Comparison of ENCODE assay signal across 9 cellular contexts in the genomic region with DNA sequence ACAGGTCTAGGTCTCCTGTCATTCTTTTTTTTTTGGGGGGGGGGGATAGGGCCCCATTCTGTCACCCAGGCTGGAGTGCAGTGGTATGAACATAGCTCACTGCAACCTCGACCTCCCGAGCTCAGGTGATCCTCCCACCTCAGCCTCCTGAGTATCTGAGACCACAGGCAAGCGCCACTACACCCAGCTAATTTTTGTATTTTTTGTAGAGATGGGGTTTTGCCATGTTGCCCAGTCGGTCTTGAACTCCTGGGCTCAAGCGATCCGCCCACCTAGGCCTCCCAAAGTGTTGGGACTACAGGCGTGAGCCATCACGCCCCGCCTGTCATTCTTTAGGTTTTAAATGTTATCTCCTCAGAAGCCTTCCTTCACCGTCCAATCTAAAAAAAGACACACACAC. TPM values are rescaled to one million over a fixed set of nuclear protein-coding genes. Genes with fewer than 3 reads are reported as not detected.
DNase-seq lines count a peak whose midpoint lies in the region; ATAC-seq and TF ChIP-seq lines count a peak whose summit lies in the region.
"Had no signal": no experiment of that assay in that cellular context is flagged by ENCODE, and none has a peak within 500 bp of the region (broad histone marks: within the 10 kb centered on the region; RNA-seq: fewer than 3 reads in every experiment).

No MANE protein-coding gene starts in this region.

- no peak for ATAC-seq in naive thymus-derived CD8-positive, alpha-beta T cell
- ATAC-seq in HG03039 (IDR thresholded peaks at IDR 0.05; ENCODE audit: unreplicated experiment) (no peak), GM19397 (IDR thresholded peaks at IDR 0.05; ENCODE audit: unreplicated experiment) (no peak)

- H3K27ac Mint-ChIP-seq in naive thymus-derived CD8-positive, alpha-beta T cell: peak overlapping the region; percentile 99 to 100 (median 100)

- peaks cover 0 to 40% (median 10%) of the 10 kb centered on the region in 3 donors for H3K36me3 Mint-ChIP-seq in naive thymus-derived CD8-positive, alpha-beta T cell

- H3K9me3 Mint-ChIP-seq in naive thymus-derived CD8-positive, alpha-beta T cell: no peaks in the 10 kb centered on the region

- peak overlapping the region; percentile 90 to 100 (median 98) for H3K4me3 Mint-ChIP-seq in naive thymus-derived CD8-positive, alpha-beta T cell

- no peaks in the 10 kb centered on the region for H3K27me3 ChIP-seq in ectodermal cell (ENCODE audit: control insufficient read depth, insufficient read depth, low read length, poor library complexity, severe bottlenecking)

- peaks cover 17 to 32% (median 23%) of the 10 kb centered on the region in 4 donors for H3K4me1 Mint-ChIP-seq in naive thymus-derived CD8-positive, alpha-beta T cell

- TF ChIP-seq CTCF in AG09309 (IDR thresholded peaks at IDR 0.05; ENCODE audit: control insufficient read depth, insufficient read depth, low read depth, low read length, missing control alignments) (no peak), NB4 (IDR thresholded peaks at IDR 0.05; ENCODE audit: low read depth, low read length) (no peak)

- no peak overlapping the region for H3K27ac ChIP-seq in ectodermal cell (ENCODE audit: insufficient read depth, low read depth, low read length, poor library complexity, severe bottlenecking)

- 44 to 49% methylated on average over 10 of the region's 10 CpGs for WGBS in ectodermal cell, 2 experiments

- H3K9me3 ChIP-seq in ectodermal cell (ENCODE audit: control insufficient read depth, low read length): no peaks in the 10 kb centered on the region

- H3K36me3 ChIP-seq in ectodermal cell (ENCODE audit: control insufficient read depth, insufficient read depth, low read length): peaks cover 33% of the 10 kb centered on the region

- DNase-seq in AG09309 (ENCODE audit: low read depth) (no peak), NB4 (ENCODE audit: low read depth) (no peak), NCI-H1436 (lab: John Stamatoyannopoulos, UW) (no peak)
- no peak for DNase-seq in naive thymus-derived CD8-positive, alpha-beta T cell
- no peak for DNase-seq in central memory CD4-positive, alpha-beta T cell

- H3K4me3 ChIP-seq in AG09309 (ENCODE audit: control insufficient read depth, low read depth, low read length) (peak overlapping the region; percentile 92), NB4 (ENCODE audit: low read depth, low read length) (peak overlapping the region; percentile 99), ectodermal cell (ENCODE audit: insufficient read depth, low read depth, low read length) (peak overlapping the region; percentile 95)

- POLR2A ChIA-PET in naive thymus-derived CD8-positive, alpha-beta T cell (lab: Charles Lee): interaction anchor here (0.6 to 3.5 kb wide), 8 partner anchors 8 to 695 kb away, joined by 3 to 24 read pairs (median 4); partner anchors contain the start of genes LRRC59 and XYLT2

- no peak for TF ChIP-seq POLR2A in NB4 (IDR thresholded peaks at IDR 0.05; ENCODE audit: extremely low read depth, insufficient read length)

- no peaks in the 10 kb centered on the region for H3K4me1 ChIP-seq in ectodermal cell (ENCODE audit: control insufficient read depth, insufficient read depth, low read length)

- H3K27me3 Mint-ChIP-seq in naive thymus-derived CD8-positive, alpha-beta T cell: no peaks in the 10 kb centered on the region

RNA-seq across cellular contexts. Expression of gene MRPL27, which starts 0.8 kb away (rescaled TPM):
- polyA plus RNA-seq in ectodermal cell (2013, experiment 1 of 4): 64.5 TPM
- polyA plus RNA-seq in ectodermal cell (2013, experiment 2 of 4): 63.1 TPM
- polyA plus RNA-seq in ectodermal cell (2013, experiment 3 of 4): 52.9 TPM
- 62.6 TPM for polyA plus RNA-seq in ectodermal cell (2013, experiment 4 of 4)
- total RNA-seq in naive thymus-derived CD8-positive, alpha-beta T cell: 10 to 100 TPM; 28.0 to 30.0 TPM
- 10 to 100 TPM; 28.7 to 60.6 (median 45.7) TPM for polyA plus RNA-seq in naive thymus-derived CD8-positive, alpha-beta T cell

RNA-seq across cellular contexts. Expression of gene EME1, which starts 0.8 kb away (rescaled TPM):
- polyA plus RNA-seq in ectodermal cell (2013, experiment 1 of 4): 29.6 TPM
- 24.3 TPM for polyA plus RNA-seq in ectodermal cell (2013, experiment 2 of 4)
- polyA plus RNA-seq in ectodermal cell (2013, experiment 3 of 4): 24.2 TPM
- 28.7 TPM for polyA plus RNA-seq in ectodermal cell (2013, experiment 4 of 4)
- total RNA-seq in naive thymus-derived CD8-positive, alpha-beta T cell: 1 to 10 TPM; 1.9 to 2.7 TPM
- under 1 TPM in 1 of 3 donors, not detected in 2; 0.38 TPM for polyA plus RNA-seq in naive thymus-derived CD8-positive, alpha-beta T cell
- total RNA-seq: mesenteric fat pad had no signal

RNA-seq across cellular contexts. Expression of gene LRRC59, which starts 25.1 kb away (rescaled TPM):
- polyA plus RNA-seq in ectodermal cell (2013, experiment 1 of 4): 79.7 TPM
- polyA plus RNA-seq in ectodermal cell (2013, experiment 2 of 4): 81.7 TPM
- 64.3 TPM for polyA plus RNA-seq in ectodermal cell (2013, experiment 3 of 4)
- polyA plus RNA-seq in ectodermal cell (2013, experiment 4 of 4): 65.3 TPM
- 10 to 100 TPM; 25.7 to 27.7 TPM for total RNA-seq in naive thymus-derived CD8-positive, alpha-beta T cell
- 10 to 100 TPM; 12.8 to 14.1 (median 13.8) TPM for polyA plus RNA-seq in naive thymus-derived CD8-positive, alpha-beta T cell

RNA-seq across cellular contexts. Expression of gene XYLT2, which starts 26.3 kb away (rescaled TPM):
- polyA plus RNA-seq in ectodermal cell (2013, experiment 1 of 4): 22.2 TPM
- 19.7 TPM for polyA plus RNA-seq in ectodermal cell (2013, experiment 2 of 4)
- 15.3 TPM for polyA plus RNA-seq in ectodermal cell (2013, experiment 3 of 4)
- polyA plus RNA-seq in ectodermal cell (2013, experiment 4 of 4): 17.6 TPM
- total RNA-seq in naive thymus-derived CD8-positive, alpha-beta T cell: 10 to 100 TPM; 34.3 to 42.5 TPM
- polyA plus RNA-seq in naive thymus-derived CD8-positive, alpha-beta T cell: 10 to 100 TPM in 1 of 3 donors, 1 to 10 TPM in 2; 6.9 to 16.8 (median 7.4) TPM

RNA-seq across cellular contexts. Expression of gene ACSF2, which starts 53.8 kb away (rescaled TPM):
- 17.6 TPM for polyA plus RNA-seq in ectodermal cell (2013, experiment 1 of 4)
- polyA plus RNA-seq in ectodermal cell (2013, experiment 2 of 4): 15.0 TPM
- polyA plus RNA-seq in ectodermal cell (2013, experiment 3 of 4): 14.9 TPM
- 21.0 TPM for polyA plus RNA-seq in ectodermal cell (2013, experiment 4 of 4)
- 10 to 100 TPM; 22.4 to 25.9 TPM for total RNA-seq in naive thymus-derived CD8-positive, alpha-beta T cell
- polyA plus RNA-seq in naive thymus-derived CD8-positive, alpha-beta T cell: 1 to 10 TPM; 1.2 to 2.3 (median 2.1) TPM
